In genomic region chr10:63206576-63206975, GRCh38 we compare ENCODE assay signal across 11 cellular contexts.
A peak's percentile ranks its signal among the peaks of the same experiment; 100 is the strongest.
DNase-seq lines count a peak whose midpoint lies in the region; ATAC-seq and TF ChIP-seq lines count a peak whose summit lies in the region.
"Had no signal": no experiment of that assay in that cellular context is flagged by ENCODE, and none has a peak within 500 bp of the region (broad histone marks: within the 10 kb centered on the region; RNA-seq: fewer than 3 reads in every experiment).

No MANE protein-coding gene starts in this region.

- no peak for TF ChIP-seq EP300 in suprapubic skin (IDR thresholded peaks at IDR 0.05)

- H3K4me3 Mint-ChIP-seq in activated T-cell treated with anti-CD3 and anti-CD28 coated beads, Interleukin-2, amount 50 U/mL, for 72 hours = peak overlapping the region; percentile 26 to 27
- peak overlapping the region; percentile 55 for H3K4me3 Mint-ChIP-seq in activated B cell treated with CpG ODN at 0.5 μM for 24 hours

- intact Hi-C loops in activated B cell treated with CpG ODN at 0.5 μM for 24 hours (cut with micrococcal nuclease) = loop anchor here (2.0 to 5.0 kb wide), 2 partner anchors 18 to 34 kb away; no protein-coding TSS in a partner anchor

- TF ChIP-seq CTCF in activated B cell treated with CpG ODN at 0.5 μM for 24 hours (IDR thresholded peaks at IDR 0.05) (no peak), suprapubic skin (IDR thresholded peaks at IDR 0.05) (no peak)

- peak overlapping the region; percentile 21 for H3K27ac Mint-ChIP-seq in activated T-cell treated with anti-CD3 and anti-CD28 coated beads, Interleukin-2, amount 50 U/mL, for 72 hours
- peak overlapping the region; percentile 75 for H3K27ac Mint-ChIP-seq in activated B cell treated with CpG ODN at 0.5 μM for 24 hours

- H3K9me3 ChIP-seq in iPS-20b (ENCODE audit: insufficient read depth, low read depth, low read length) (no peaks in the 10 kb centered on the region), suprapubic skin (no peaks in the 10 kb centered on the region), MG63 (no peaks in the 10 kb centered on the region)

- no peak overlapping the region for H3K9ac ChIP-seq in iPS-20b (ENCODE audit: low read depth, low read length)

- peaks cover 97% of the 10 kb centered on the region for H3K36me3 ChIP-seq in iPS-20b (ENCODE audit: insufficient read depth, low read depth, low read length)
- peaks cover 19% of the 10 kb centered on the region for H3K36me3 ChIP-seq in suprapubic skin
- peaks cover 28% of the 10 kb centered on the region for H3K36me3 ChIP-seq in MG63

- peaks cover 8 to 12% of the 10 kb centered on the region in 2 donors for H3K36me3 Mint-ChIP-seq in activated T-cell treated with anti-CD3 and anti-CD28 coated beads, Interleukin-2, amount 50 U/mL, for 72 hours (ENCODE audit: insufficient read depth in 2 of 2)
- peaks cover 71% of the 10 kb centered on the region for H3K36me3 Mint-ChIP-seq in activated B cell treated with CpG ODN at 0.5 μM for 24 hours (ENCODE audit: low read depth)

- H3K4me1 Mint-ChIP-seq in activated T-cell treated with anti-CD3 and anti-CD28 coated beads, Interleukin-2, amount 50 U/mL, for 72 hours (ENCODE audit: low read depth) = peaks cover 46% of the 10 kb centered on the region
- H3K4me1 Mint-ChIP-seq in activated B cell treated with CpG ODN at 0.5 μM for 24 hours = peaks cover 66% of the 10 kb centered on the region

- H3K27me3 Mint-ChIP-seq in activated T-cell treated with anti-CD3 and anti-CD28 coated beads, Interleukin-2, amount 50 U/mL, for 72 hours (ENCODE audit: low read depth) = no peaks in the 10 kb centered on the region
- H3K27me3 Mint-ChIP-seq in activated B cell treated with CpG ODN at 0.5 μM for 24 hours = no peaks in the 10 kb centered on the region

- H3K27ac ChIP-seq in iPS-20b (ENCODE audit: low read length) = no peak overlapping the region
- H3K27ac ChIP-seq in suprapubic skin = peak overlapping the region; percentile 63

- no peak for TF ChIP-seq POLR2A in suprapubic skin (IDR thresholded peaks at IDR 0.05)

- H3K9me3 Mint-ChIP-seq in activated T-cell treated with anti-CD3 and anti-CD28 coated beads, Interleukin-2, amount 50 U/mL, for 72 hours = no peaks in the 10 kb centered on the region
- H3K9me3 Mint-ChIP-seq in activated B cell treated with CpG ODN at 0.5 μM for 24 hours = no peaks in the 10 kb centered on the region

- no peak for ATAC-seq in activated T-cell treated with anti-CD3 and anti-CD28 coated beads, Interleukin-2, amount 50 U/mL, for 72 hours (replicated peaks in 1 of 2)
- ATAC-seq in activated B cell treated with CpG ODN at 0.5 μM for 24 hours (ENCODE audit: low read depth) (no peak), GM18907 (IDR thresholded peaks at IDR 0.05; ENCODE audit: unreplicated experiment) (no peak)

- no peaks in the 10 kb centered on the region for H3K27me3 ChIP-seq in iPS-20b (ENCODE audit: insufficient read depth, low read length)
- H3K27me3 ChIP-seq in suprapubic skin = no peaks in the 10 kb centered on the region
- H3K27me3 ChIP-seq in MG63 = no peaks in the 10 kb centered on the region

- POLR2A ChIA-PET in activated B cell treated with CpG ODN at 0.5 μM for 24 hours (lab: Charles Lee) = interaction anchor here (0.6 to 1.4 kb wide), 4 partner anchors 10 to 503 kb away, joined by 3 to 4 read pairs (median 3); no protein-coding TSS in a partner anchor

- H3K4me1 ChIP-seq in iPS-20b (ENCODE audit: insufficient read depth, low read length) (peaks cover 64% of the 10 kb centered on the region), suprapubic skin (peaks cover 28% of the 10 kb centered on the region)

- DNase-seq in activated T-cell treated with anti-CD3 and anti-CD28 coated beads, Interleukin-2, amount 50 U/mL, for 72 hours = no peak
- DNase-seq in activated T-cell treated with anti-CD3 and anti-CD28 coated beads, Interleukin-2, amount 50 U/mL, for 48 hours = no peak
- no peak for DNase-seq in activated B cell treated with CpG ODN at 0.5 μM for 24 hours
- no peak for DNase-seq in suprapubic skin (ENCODE audit: low spot score in 2 of 2)
- no peak for DNase-seq in cortex of kidney (lab: John Stamatoyannopoulos, UW)
- no peak for DNase-seq in MG63
- DNase-seq: AML-193; NCI-H510A; stimulated activated naive CD4-positive, alpha-beta T cell treated with Interleukin-2 at 50 U/mL for 16 hours had no signal

- CTCF ChIA-PET in activated B cell treated with CpG ODN at 0.5 μM for 24 hours (lab: Charles Lee) = interaction anchor here (1.5 to 2.4 kb wide), 2 partner anchors 61 to 514 kb away, joined by 4 to 10 read pairs; no protein-coding TSS in a partner anchor

- H3K4me3 ChIP-seq in iPS-20b (ENCODE audit: low read length) = peak overlapping the region; percentile 37
- H3K4me3 ChIP-seq in suprapubic skin = peak overlapping the region; percentile 5
- H3K4me3 ChIP-seq in MG63 = no peak overlapping the region
